In the genomic region with DNA sequence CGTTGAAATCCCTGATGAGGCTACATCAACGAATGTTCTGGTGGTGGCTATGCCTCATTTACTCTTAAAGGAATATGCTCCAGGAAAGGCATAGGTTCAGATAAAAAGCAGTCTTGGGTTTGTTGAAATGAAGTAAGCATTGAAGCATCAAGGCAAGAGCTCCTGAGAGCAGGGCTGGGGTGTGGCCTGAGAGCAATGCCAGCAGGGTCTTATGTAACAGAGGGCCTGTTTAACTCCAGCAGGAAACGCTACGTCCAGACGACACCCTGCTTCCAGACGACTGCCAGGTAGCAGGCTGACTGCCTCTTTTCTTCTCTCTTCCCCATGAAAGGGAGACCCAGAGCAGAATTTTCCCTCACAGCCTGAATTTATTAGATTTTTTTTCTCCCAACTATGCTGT, we compare ENCODE assay signal across 18 cellular contexts.
DNase-seq lines count a peak whose midpoint lies in the region; ATAC-seq and TF ChIP-seq lines count a peak whose summit lies in the region.
"Had no signal": no experiment of that assay in that cellular context is flagged by ENCODE, and none has a peak within 500 bp of the region (broad histone marks: within the 10 kb centered on the region; RNA-seq: fewer than 3 reads in every experiment).

No MANE protein-coding gene starts in this region.

- no peaks in the 10 kb centered on the region for H3K27me3 ChIP-seq in endodermal cell (ENCODE audit: control insufficient read depth, insufficient read depth, low read length, poor library complexity, severe bottlenecking)
- no peaks in the 10 kb centered on the region for H3K27me3 ChIP-seq in thyroid gland
- H3K27me3 ChIP-seq: Peyer's patch had no signal

- no peaks in the 10 kb centered on the region for H3K4me1 ChIP-seq in endodermal cell (ENCODE audit: control insufficient read depth, insufficient read depth, low read length)
- peaks cover 9 to 14% of the 10 kb centered on the region in 2 donors for H3K4me1 ChIP-seq in thyroid gland
- H3K4me1 ChIP-seq: HAP-1, Peyer's patch had no signal

- no peaks in the 10 kb centered on the region for H3K9me3 Mint-ChIP-seq in endodermal cell
- H3K9me3 Mint-ChIP-seq: dendritic cell treated with granulocyte-macrophage colony-stimulating factor and Interleukin-4, amounts not matched to agents 40 ng/mL and 50 ng/mL, for 4 days had no signal

- WGBS in endodermal cell (ENCODE audit: insufficient coverage in 1 of 2, insufficient read length in 1 of 2), 2 experiments: 81 to 88% methylated on average over 6 of the region's 6 CpGs
- WGBS in thyroid gland, 2 donors: 4 to 13% methylated on average over 4 to 6 of the region's 6 CpGs

- intact Hi-C loops in thyroid gland (cut with DNase I): no loop called here

- TF ChIP-seq POLR2A in thyroid gland (IDR thresholded peaks at IDR 0.05) (no peak), erythroblast (IDR thresholded peaks at IDR 0.05; ENCODE audit: low read length) (no peak)

- no peak overlapping the region for H3K27ac Mint-ChIP-seq in endodermal cell
- H3K27ac Mint-ChIP-seq: activated naive CD8-positive, alpha-beta T cell treated with anti-CD3 and anti-CD28 coated beads, Interleukin-2, amount 50 U/mL, for 24 hours; activated T-cell treated with anti-CD3 and anti-CD28 coated beads, Interleukin-2, amount 50 U/mL, for 24 hours; CD4-positive, alpha-beta memory T cell; dendritic cell treated with granulocyte-macrophage colony-stimulating factor and Interleukin-4, amounts not matched to agents 40 ng/mL and 50 ng/mL, for 4 days; natural killer cell had no signal

- ATAC-seq in GM18502 (IDR thresholded peaks at IDR 0.05; ENCODE audit: poor library complexity, unreplicated experiment): no peak
- ATAC-seq: activated naive CD8-positive, alpha-beta T cell treated with anti-CD3 and anti-CD28 coated beads, Interleukin-2, amount 50 U/mL, for 24 hours; natural killer cell had no signal

- peak; percentile 44 for DNase-seq in NCI-H446 treated with DMSO at 0.1 percent for 48 hours (lab: John Stamatoyannopoulos, UW)
- DNase-seq in endodermal cell: no peak
- peak; percentile 20 for DNase-seq in kidney glomerular epithelial cell (lab: John Stamatoyannopoulos, UW)
- peak; percentile 79 to 83 for DNase-seq in thyroid gland
- DNase-seq in effector CD8-positive, alpha-beta T cell (lab: John Stamatoyannopoulos, UW): no peak
- no peak for DNase-seq in hippocampal formation (lab: John Stamatoyannopoulos, UW)
- no peak for DNase-seq in erythroblast (lab: John Stamatoyannopoulos, UW)
- DNase-seq: activated CD4-positive, alpha-beta T cell treated with anti-CD3 and anti-CD28 coated beads for 4 hours; activated naive CD8-positive, alpha-beta T cell treated with anti-CD3 and anti-CD28 coated beads, Interleukin-2, amount 50 U/mL, for 24 hours; activated T-cell treated with anti-CD3 and anti-CD28 coated beads, Interleukin-2, amount 50 U/mL, for 24 hours; natural killer cell; NCI-H510A treated with DMSO at 0.1 percent for 48 hours; Peyer's patch; stimulated activated naive CD4-positive, alpha-beta T cell treated with Interleukin-2 at 50 U/mL for 16 hours had no signal

- no peak overlapping the region for H3K4me3 Mint-ChIP-seq in endodermal cell
- H3K4me3 Mint-ChIP-seq: activated naive CD8-positive, alpha-beta T cell treated with anti-CD3 and anti-CD28 coated beads, Interleukin-2, amount 50 U/mL, for 24 hours; activated T-cell treated with anti-CD3 and anti-CD28 coated beads, Interleukin-2, amount 50 U/mL, for 24 hours; CD4-positive, alpha-beta memory T cell; dendritic cell treated with granulocyte-macrophage colony-stimulating factor and Interleukin-4, amounts not matched to agents 40 ng/mL and 50 ng/mL, for 4 days; natural killer cell had no signal

- no peak for TF ChIP-seq CTCF in endodermal cell (conservative IDR thresholded peaks at IDR 0.05)
- no peak for TF ChIP-seq CTCF in thyroid gland (IDR thresholded peaks at IDR 0.05)

- H3K9ac ChIP-seq in endodermal cell (ENCODE audit: extremely low read depth, low read length, poor library complexity, severe bottlenecking): no peak overlapping the region

- no peaks in the 10 kb centered on the region for H3K27me3 Mint-ChIP-seq in endodermal cell (ENCODE audit: insufficient read depth)
- H3K27me3 Mint-ChIP-seq: activated naive CD8-positive, alpha-beta T cell treated with anti-CD3 and anti-CD28 coated beads, Interleukin-2, amount 50 U/mL, for 24 hours; activated T-cell treated with anti-CD3 and anti-CD28 coated beads, Interleukin-2, amount 50 U/mL, for 24 hours; CD4-positive, alpha-beta memory T cell; dendritic cell treated with granulocyte-macrophage colony-stimulating factor and Interleukin-4, amounts not matched to agents 40 ng/mL and 50 ng/mL, for 4 days had no signal

- H3K9me3 ChIP-seq in endodermal cell (ENCODE audit: control insufficient read depth, low read length) (no peaks in the 10 kb centered on the region), thyroid gland (no peaks in the 10 kb centered on the region)
- H3K9me3 ChIP-seq: HAP-1, Peyer's patch had no signal

- H3K27ac ChIP-seq in endodermal cell (ENCODE audit: low read depth, low read length) (peak overlapping the region; percentile 33), thyroid gland (peak overlapping the region; percentile 39 to 57 (median 48))
- H3K27ac ChIP-seq: Peyer's patch had no signal

- no peaks in the 10 kb centered on the region for H3K36me3 Mint-ChIP-seq in endodermal cell (ENCODE audit: low read depth)
- H3K36me3 Mint-ChIP-seq: CD4-positive, alpha-beta memory T cell; natural killer cell had no signal

- no peak overlapping the region for H3K4me3 ChIP-seq in endodermal cell (ENCODE audit: low read length)
- no peak overlapping the region for H3K4me3 ChIP-seq in thyroid gland (replicated peaks in 1 of 3)
- H3K4me3 ChIP-seq: HAP-1, Peyer's patch had no signal

- H3K36me3 ChIP-seq in endodermal cell (ENCODE audit: control insufficient read depth, insufficient read depth, low read length): no peaks in the 10 kb centered on the region
- no peaks in the 10 kb centered on the region for H3K36me3 ChIP-seq in thyroid gland
- H3K36me3 ChIP-seq: HAP-1, Peyer's patch had no signal

- H3K4me1 Mint-ChIP-seq in endodermal cell: no peaks in the 10 kb centered on the region
- H3K4me1 Mint-ChIP-seq: activated naive CD8-positive, alpha-beta T cell treated with anti-CD3 and anti-CD28 coated beads, Interleukin-2, amount 50 U/mL, for 24 hours; CD4-positive, alpha-beta memory T cell; natural killer cell had no signal

Comparison
In these comparisons a context has a peak if more than half of its experiments do, and no peak if none do; other contexts are left out.
1. DNase-seq: peak in NCI-H446 treated with DMSO at 0.1 percent for 48 hours (single experiment), kidney glomerular epithelial cell (single experiment) and thyroid gland (2 of 2); none in endodermal cell (single experiment), effector CD8-positive, alpha-beta T cell (single experiment), hippocampal formation (0 of 2) and erythroblast (0 of 2).